Comparison of ENCODE assay signal across 10 cellular contexts in the genomic region with DNA sequence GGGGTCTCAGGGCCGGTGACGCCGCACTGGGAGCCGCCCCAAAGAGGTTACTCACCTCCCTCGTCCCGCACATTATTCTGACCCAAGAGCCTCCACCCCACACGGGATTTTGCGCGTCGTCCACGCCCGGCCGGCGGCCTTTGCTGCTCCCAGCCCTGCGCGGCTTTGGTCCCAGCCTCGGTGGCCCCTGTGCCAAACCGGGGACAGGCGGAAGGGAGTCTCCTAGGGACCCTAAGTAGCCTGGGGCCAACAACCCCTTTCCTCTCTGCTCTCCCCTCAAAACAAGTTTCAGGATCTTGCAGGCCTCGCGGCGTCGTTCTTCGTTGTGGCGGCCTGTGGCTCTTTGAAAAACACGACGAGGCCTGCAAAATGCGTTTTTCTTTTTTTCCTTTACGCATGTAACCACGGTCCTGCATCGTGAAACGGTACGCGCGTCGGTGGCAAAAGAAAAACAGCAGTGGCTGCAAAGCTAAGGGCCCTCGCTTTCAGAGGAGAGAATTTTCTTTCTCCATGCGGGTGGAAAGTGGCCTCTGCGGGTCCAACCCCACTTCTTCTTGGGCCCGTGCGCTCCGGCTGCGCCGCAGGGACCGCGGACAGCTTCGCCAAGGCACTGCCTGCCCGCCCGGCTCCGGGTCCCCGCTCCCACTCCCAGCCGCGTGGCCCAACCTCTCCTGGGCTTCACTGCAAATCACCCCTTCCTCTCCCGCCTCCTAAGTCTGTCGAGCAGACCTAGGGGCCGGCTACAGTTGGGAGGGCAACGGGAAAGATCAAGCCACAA. TPM values are rescaled to one million over a fixed set of nuclear protein-coding genes. Genes with fewer than 3 reads are reported as not detected.
DNase-seq lines count a peak whose midpoint lies in the region; ATAC-seq and TF ChIP-seq lines count a peak whose summit lies in the region.
"Had no signal": no experiment of that assay in that cellular context is flagged by ENCODE, and none has a peak within 500 bp of the region (broad histone marks: within the 10 kb centered on the region; RNA-seq: fewer than 3 reads in every experiment).

No MANE protein-coding gene starts in this region.

- DNase-seq in dorsolateral prefrontal cortex (no peak), neural progenitor cell (ENCODE audit: low spot score) (peak; percentile 21), HCEC 1CT (no peak), globus pallidus (ENCODE audit: low spot score) (no peak)
- DNase-seq in stimulated activated CD4-positive, alpha-beta T cell treated with anti-CD3 and anti-CD28 coated beads, Interleukin-12 subunit alpha, Interleukin-12 subunit beta, amount 100 ng/mL, for 4 hours, result no peak
- DNase-seq: NCI-H2029 treated with DMSO at 0.1 percent for 48 hours had no signal

- H3K4me2 ChIP-seq in neural progenitor cell, result peak overlapping the region; percentile 70

- peaks cover 71% of the 10 kb centered on the region for H3K27me3 Mint-ChIP-seq in neural progenitor cell (ENCODE audit: insufficient read depth, low read depth)

- peaks cover 8 to 94% (median 84%) of the 10 kb centered on the region in 45 donors for H3K27me3 ChIP-seq in dorsolateral prefrontal cortex
- H3K27me3 ChIP-seq in neural progenitor cell, result peaks cover 98% of the 10 kb centered on the region

- H3K4me1 Mint-ChIP-seq in neural progenitor cell, result peaks cover 28% of the 10 kb centered on the region

- H3F3A ChIP-seq in neural progenitor cell (ENCODE audit: low read depth), result peaks cover 16% of the 10 kb centered on the region

- no peaks in the 10 kb centered on the region for H3K36me3 Mint-ChIP-seq in neural progenitor cell

- no peaks in the 10 kb centered on the region for H3K9me3 ChIP-seq in ES-I3 (ENCODE audit: control insufficient read depth, insufficient read depth, low read length)
- no peaks in the 10 kb centered on the region for H3K9me3 ChIP-seq in KOPT-K1 (ENCODE audit: insufficient read depth, low read length, poor library complexity, severe bottlenecking)
- no peaks in the 10 kb centered on the region for H3K9me3 ChIP-seq in neural progenitor cell (ENCODE audit: low read depth)

- H3K9me3 Mint-ChIP-seq in neural progenitor cell, result no peaks in the 10 kb centered on the region

- peak overlapping the region; percentile 55; the same call in 1 of the 2 replicates for H3K9ac ChIP-seq in ES-I3 (ENCODE audit: low read depth, low read length)
- no peak overlapping the region for H3K9ac ChIP-seq in neural progenitor cell

- H3K27ac Mint-ChIP-seq in neural progenitor cell, result no peak overlapping the region

- peak overlapping the region; percentile 71 for H3K4me3 Mint-ChIP-seq in neural progenitor cell

- peaks cover 30% of the 10 kb centered on the region for H4K20me1 ChIP-seq in neural progenitor cell (ENCODE audit: low read depth)

- peaks cover 33% of the 10 kb centered on the region for H3K4me1 ChIP-seq in ES-I3 (ENCODE audit: insufficient read depth, low read length)
- H3K4me1 ChIP-seq in neural progenitor cell, result peaks cover 29% of the 10 kb centered on the region

- H3K36me3 ChIP-seq in ES-I3 (ENCODE audit: insufficient read depth, low read length) (no peaks in the 10 kb centered on the region), KOPT-K1 (ENCODE audit: insufficient read depth, low read length) (peaks cover 49% of the 10 kb centered on the region), neural progenitor cell (no peaks in the 10 kb centered on the region)

- H3K27ac ChIP-seq in KOPT-K1 (ENCODE audit: low read depth, low read length, poor library complexity, severe bottlenecking), result peak overlapping the region; percentile 26
- H3K27ac ChIP-seq in dorsolateral prefrontal cortex, result peak overlapping the region in 6 of 59 donors; percentile 5 to 53 (median 34)
- H3K27ac ChIP-seq in neural progenitor cell, result no peak overlapping the region

- H3K4me3 ChIP-seq in dorsolateral prefrontal cortex, result peak overlapping the region in 42 of 59 donors; percentile 2 to 55 (median 32)
- H3K4me3 ChIP-seq in neural progenitor cell, result peak overlapping the region; percentile 47

- H2AFZ ChIP-seq in neural progenitor cell (replicated peaks), result no peak overlapping the region

- TF ChIP-seq CTCF in dorsolateral prefrontal cortex (IDR thresholded peaks at IDR 0.05 in 54 of 56, conservative IDR thresholded peaks at IDR 0.05 in 2 of 56; ENCODE audit: low read depth in 1 of 56, partially characterized antibody in 56 of 56), result no peak
- TF ChIP-seq CTCF in neural progenitor cell (IDR thresholded peaks at IDR 0.05), result no peak

- no peaks in the 10 kb centered on the region for H3K79me2 ChIP-seq in neural progenitor cell (ENCODE audit: low read depth)

- ATAC-seq in GM18498 (IDR thresholded peaks at IDR 0.05; ENCODE audit: unreplicated experiment), result no peak

- intact Hi-C loops in dorsolateral prefrontal cortex (cut with DNase I), result loop anchor here (5.0 to 10.0 kb wide), 3 partner anchors 174 to 271 kb away; no protein-coding TSS in a partner anchor

RNA-seq across cellular contexts. Expression of a gene that starts 0.8 kb away (rescaled TPM):
- total RNA-seq in dorsolateral prefrontal cortex (1 to 10 TPM in 55 of 120 experiments, under 1 TPM in 65; 0.29 to 3.9 (median 0.96) TPM), neural progenitor cell (ENCODE audit: low replicate concordance) (0.09 TPM in 1 of 2 replicates, not detected in the other)
- total RNA-seq: lung microvascular endothelial cell had no signal
